In genomic region chr19:45781282-45782161, GRCh38 we compare ENCODE assay signal across 9 cellular contexts. TPM values are rescaled to one million over a fixed set of nuclear protein-coding genes. Genes with fewer than 3 reads are reported as not detected.
DNase-seq lines count a peak whose midpoint lies in the region; ATAC-seq, FAIRE-seq and TF ChIP-seq lines count a peak whose summit lies in the region.
"Had no signal": no experiment of that assay in that cellular context is flagged by ENCODE, and none has a peak within 500 bp of the region (broad histone marks: within the 10 kb centered on the region; RNA-seq: fewer than 3 reads in every experiment).

No MANE protein-coding gene starts in this region.

- no peaks in the 10 kb centered on the region; a peak in 1 of 5 replicates for H3K27me3 ChIP-seq in HepG2 (ENCODE audit: control insufficient read depth in 1 of 2, insufficient read depth in 2 of 2, low read length in 2 of 2)

- peak overlapping the region; percentile 61 for H3K4me3 ChIP-seq in WI38 (ENCODE audit: low read depth, low read length)
- peak overlapping the region in 2 of 3 experiments; percentile 11 to 61; a peak in 2 of 6 replicates for H3K4me3 ChIP-seq in HepG2 (replicated peaks in 1 of 3; ENCODE audit: insufficient read depth in 1 of 3, low read depth in 2 of 3, low read length in 3 of 3)

- DNase-seq in NCI-H748 (lab: John Stamatoyannopoulos, UW; ENCODE audit: unreplicated experiment) (peak; percentile 73), NCI-H748 treated with DMSO at 0.1 percent for 48 hours (lab: John Stamatoyannopoulos, UW) (no peak), HepG2 (ENCODE audit: low spot score) (no peak)

- ATAC-seq in HepG2: peak; percentile 52
- ATAC-seq in HG03521 (IDR thresholded peaks at IDR 0.05; ENCODE audit: unreplicated experiment): no peak
- ATAC-seq in GM21825 (IDR thresholded peaks at IDR 0.05; ENCODE audit: unreplicated experiment): no peak
- ATAC-seq in HG03520 (IDR thresholded peaks at IDR 0.05; ENCODE audit: unreplicated experiment): no peak
- no peak for ATAC-seq in HG03378 (IDR thresholded peaks at IDR 0.05; ENCODE audit: unreplicated experiment)

- no peaks in the 10 kb centered on the region for H3K79me2 ChIP-seq in HepG2 (ENCODE audit: insufficient read depth, low read length)

- peaks cover 4% of the 10 kb centered on the region; the same call in 1 of the 2 replicates for H4K20me1 ChIP-seq in HepG2 (ENCODE audit: insufficient read depth, low read length)

- in situ Hi-C loops in HepG2 (cut with HindIII; ENCODE audit: extremely low pct_ligation_motif_present, low pct_unique_long_range_greater_than_20kb): no loop called here

- H3K27ac ChIP-seq in HepG2 (ENCODE audit: extremely low read length, insufficient read depth, low read length): no peak overlapping the region

- no peak for TF ChIP-seq POLR2A in HepG2 (IDR thresholded peaks at IDR 0.05; ENCODE audit: insufficient read depth in 1 of 2, low read depth in 2 of 2, low read length in 2 of 2)

- peaks cover 35% of the 10 kb centered on the region for H3K4me1 ChIP-seq in HepG2 (ENCODE audit: insufficient read depth, low read length)

- POLR2A ChIA-PET in HepG2 (lab: Yijun Ruan, JAX): interaction anchor here (0.9 to 4.7 kb wide), 4 partner anchors 9 to 104 kb away, joined by 3 to 53 read pairs (median 4); partner anchors contain the start of genes IRF2BP1 and SIX5

- H3K9me3 ChIP-seq in HepG2 (ENCODE audit: low read length): no peaks in the 10 kb centered on the region

- FAIRE-seq in HepG2 (lab: Jason Lieb, UNC): no peak
- FAIRE-seq: A204.1 had no signal

- WGBS in HepG2 (ENCODE audit: low lambda C conversion rate): 24% methylated on average over 10 of the region's 17 CpGs

- no TSS peak for BruUV-seq in HepG2 (replicated peaks; lab: Mats Ljungman, UMichigan)

- intact Hi-C loops in HepG2 (cut with micrococcal nuclease; ENCODE audit: unreplicated experiment): no loop called here

- CTCF ChIA-PET in HepG2 (lab: Yijun Ruan, JAX; ENCODE audit: low intra/inter-chr PET ratio, low total read pairs): no interaction called here

- peak overlapping the region; percentile 66 for H3K4me2 ChIP-seq in HepG2 (ENCODE audit: low read depth, low read length)

- no peak overlapping the region for H2AFZ ChIP-seq in HepG2 (ENCODE audit: low read length)

- no peak for TF ChIP-seq EP300 in HepG2 (IDR thresholded peaks at IDR 0.05; ENCODE audit: low read depth in 2 of 2, low read length in 2 of 2)
- TF ChIP-seq EP300 in HepG2 (CRISPR knock-in tag; IDR thresholded peaks at IDR 0.05; ENCODE audit: borderline replicate concordance): no peak

- TF ChIP-seq RAD21 in HepG2 (CRISPR knock-in tag; IDR thresholded peaks at IDR 0.05): no peak

- TF ChIP-seq CTCF in WI38 (IDR thresholded peaks at IDR 0.05; ENCODE audit: low read depth, low read length) (no peak), HepG2 (CRISPR knock-in tag; IDR thresholded peaks at IDR 0.05) (0 out of 2 replicates have a peak, but pooled peaks have one; percentile 5)

- no peak overlapping the region for H3K9ac ChIP-seq in HepG2 (ENCODE audit: insufficient read depth, low read depth, low read length)

- H3K36me3 ChIP-seq in HepG2 (replicated peaks in 1 of 2; ENCODE audit: control insufficient read depth in 1 of 2, insufficient read depth in 2 of 2, low read length in 2 of 2): peaks cover 3 to 4% of the 10 kb centered on the region in 2 experiments; a peak in 2 of 5 replicates

RNA-seq across cellular contexts. Expression of gene DMPK, which starts 0.8 kb away (rescaled TPM):
- total RNA-seq in HepG2 (2016; rRNA removed; fragmentation: Illumina TruSeq; extraction: Trizol): 1.7 and 5.3 TPM in 2 replicates
- total RNA-seq in HepG2 (2016; cell fraction: cytosol; rRNA removed; fragmentation: Illumina TruSeq; extraction: Trizol; ENCODE audit: low read depth): 1.1 and 1.9 TPM in 2 replicates
- total RNA-seq in HepG2 (2016; cell fraction: insoluble cytoplasmic fraction; rRNA removed; fragmentation: Illumina TruSeq; extraction: Trizol): 1.5 and 4.2 TPM in 2 replicates
- total RNA-seq in HepG2 (2016; cell fraction: membrane; rRNA removed; fragmentation: Illumina TruSeq; extraction: Trizol): 2.2 and 2.7 TPM in 2 replicates
- total RNA-seq in HepG2 (2016; cell fraction: nucleus; rRNA removed; fragmentation: Illumina TruSeq; extraction: Trizol): 6.7 and 7.2 TPM in 2 replicates
- 8.8 and 12.5 TPM in 2 replicates for polyA plus RNA-seq in HepG2 (2011; rRNA removed)
- 4.4 and 5.8 TPM in 2 replicates for polyA plus RNA-seq in HepG2 (2011; cell fraction: cytosol; rRNA removed)
- polyA plus RNA-seq in HepG2 (2011; cell fraction: nucleus; rRNA removed): 119 and 127 TPM in 2 replicates
- 8.6 and 13.1 TPM in 2 replicates for polyA plus RNA-seq in HepG2 (2012)
- 0.84 and 0.86 TPM in 2 replicates for polyA plus RNA-seq in HepG2 (2016; cell fraction: cytosol; fragmentation: Illumina TruSeq; extraction: Trizol; ENCODE audit: low read depth)
- polyA plus RNA-seq in HepG2 (2016; cell fraction: insoluble cytoplasmic fraction; fragmentation: Illumina TruSeq; extraction: Trizol; ENCODE audit: low read depth): 3.2 and 3.6 TPM in 2 replicates
- 1.6 and 1.8 TPM in 2 replicates for polyA plus RNA-seq in HepG2 (2016; cell fraction: membrane; fragmentation: Illumina TruSeq; extraction: Trizol; ENCODE audit: low read depth)
- 25.3 and 34.4 TPM in 2 replicates for polyA plus RNA-seq in HepG2 (2016; cell fraction: nucleus; fragmentation: Illumina TruSeq; extraction: Trizol; ENCODE audit: insufficient read depth, low read depth)
- polyA minus RNA-seq in HepG2 (2011; rRNA and poly(A)+ RNA removed; ENCODE audit: low replicate concordance): 6.3 and 12.8 TPM in 2 replicates
- polyA minus RNA-seq in HepG2 (2011; cell fraction: cytosol; rRNA and poly(A)+ RNA removed): 2.5 and 4.2 TPM in 2 replicates
- 11.6 and 14.0 TPM in 2 replicates for polyA minus RNA-seq in HepG2 (2011; cell fraction: nucleus; rRNA and poly(A)+ RNA removed)

RNA-seq across cellular contexts. Expression of gene DMWD, which starts 11.1 kb away (rescaled TPM):
- total RNA-seq in HepG2 (2016; rRNA removed; fragmentation: Illumina TruSeq; extraction: Trizol): 11.0 and 14.9 TPM in 2 replicates
- 22.5 and 32.3 TPM in 2 replicates for total RNA-seq in HepG2 (2016; cell fraction: cytosol; rRNA removed; fragmentation: Illumina TruSeq; extraction: Trizol; ENCODE audit: low read depth)
- total RNA-seq in HepG2 (2016; cell fraction: insoluble cytoplasmic fraction; rRNA removed; fragmentation: Illumina TruSeq; extraction: Trizol): 9.3 and 16.3 TPM in 2 replicates
- 40.0 and 43.7 TPM in 2 replicates for total RNA-seq in HepG2 (2016; cell fraction: membrane; rRNA removed; fragmentation: Illumina TruSeq; extraction: Trizol)
- 11.1 and 14.4 TPM in 2 replicates for total RNA-seq in HepG2 (2016; cell fraction: nucleus; rRNA removed; fragmentation: Illumina TruSeq; extraction: Trizol)
- polyA plus RNA-seq in HepG2 (2011; rRNA removed): 10.3 and 12.4 TPM in 2 replicates
- polyA plus RNA-seq in HepG2 (2011; cell fraction: cytosol; rRNA removed): 6.3 and 9.0 TPM in 2 replicates
- polyA plus RNA-seq in HepG2 (2011; cell fraction: nucleus; rRNA removed): 44.3 and 58.8 TPM in 2 replicates
- polyA plus RNA-seq in HepG2 (2012): 8.3 and 9.5 TPM in 2 replicates
- 34.5 and 34.9 TPM in 2 replicates for polyA plus RNA-seq in HepG2 (2016; cell fraction: cytosol; fragmentation: Illumina TruSeq; extraction: Trizol; ENCODE audit: low read depth)
- polyA plus RNA-seq in HepG2 (2016; cell fraction: insoluble cytoplasmic fraction; fragmentation: Illumina TruSeq; extraction: Trizol; ENCODE audit: low read depth): 9.9 and 14.4 TPM in 2 replicates
- polyA plus RNA-seq in HepG2 (2016; cell fraction: membrane; fragmentation: Illumina TruSeq; extraction: Trizol; ENCODE audit: low read depth): 36.7 and 38.5 TPM in 2 replicates
- 22.1 and 22.4 TPM in 2 replicates for polyA plus RNA-seq in HepG2 (2016; cell fraction: nucleus; fragmentation: Illumina TruSeq; extraction: Trizol; ENCODE audit: insufficient read depth, low read depth)
- polyA minus RNA-seq in HepG2 (2011; rRNA and poly(A)+ RNA removed; ENCODE audit: low replicate concordance): 29.8 and 32.2 TPM in 2 replicates
- polyA minus RNA-seq in HepG2 (2011; cell fraction: cytosol; rRNA and poly(A)+ RNA removed): 10.3 and 11.4 TPM in 2 replicates
- 33.9 and 38.2 TPM in 2 replicates for polyA minus RNA-seq in HepG2 (2011; cell fraction: nucleus; rRNA and poly(A)+ RNA removed)

RNA-seq across cellular contexts. Expression of gene SIX5, which starts 12.5 kb away (rescaled TPM):
- total RNA-seq in HepG2 (2016; rRNA removed; fragmentation: Illumina TruSeq; extraction: Trizol): 8.2 and 10.5 TPM in 2 replicates
- 1.3 and 1.5 TPM in 2 replicates for total RNA-seq in HepG2 (2016; cell fraction: cytosol; rRNA removed; fragmentation: Illumina TruSeq; extraction: Trizol; ENCODE audit: low read depth)
- 7.3 and 10.6 TPM in 2 replicates for total RNA-seq in HepG2 (2016; cell fraction: insoluble cytoplasmic fraction; rRNA removed; fragmentation: Illumina TruSeq; extraction: Trizol)
- total RNA-seq in HepG2 (2016; cell fraction: membrane; rRNA removed; fragmentation: Illumina TruSeq; extraction: Trizol): 4.0 and 4.6 TPM in 2 replicates
- 6.6 and 7.6 TPM in 2 replicates for total RNA-seq in HepG2 (2016; cell fraction: nucleus; rRNA removed; fragmentation: Illumina TruSeq; extraction: Trizol)
- polyA plus RNA-seq in HepG2 (2011; rRNA removed): 7.7 and 8.8 TPM in 2 replicates
- 3.7 and 8.8 TPM in 2 replicates for polyA plus RNA-seq in HepG2 (2011; cell fraction: cytosol; rRNA removed)
- 42.0 and 54.7 TPM in 2 replicates for polyA plus RNA-seq in HepG2 (2011; cell fraction: nucleus; rRNA removed)
- 3.5 and 3.6 TPM in 2 replicates for polyA plus RNA-seq in HepG2 (2012)
- polyA plus RNA-seq in HepG2 (2016; cell fraction: cytosol; fragmentation: Illumina TruSeq; extraction: Trizol; ENCODE audit: low read depth): 1.6 and 2.0 TPM in 2 replicates
- polyA plus RNA-seq in HepG2 (2016; cell fraction: insoluble cytoplasmic fraction; fragmentation: Illumina TruSeq; extraction: Trizol; ENCODE audit: low read depth): 12.0 and 14.3 TPM in 2 replicates
- 3.6 and 4.7 TPM in 2 replicates for polyA plus RNA-seq in HepG2 (2016; cell fraction: membrane; fragmentation: Illumina TruSeq; extraction: Trizol; ENCODE audit: low read depth)
- polyA plus RNA-seq in HepG2 (2016; cell fraction: nucleus; fragmentation: Illumina TruSeq; extraction: Trizol; ENCODE audit: insufficient read depth, low read depth): 20.0 and 20.3 TPM in 2 replicates
- polyA minus RNA-seq in HepG2 (2011; rRNA and poly(A)+ RNA removed; ENCODE audit: low replicate concordance): 6.7 and 12.9 TPM in 2 replicates
- 6.0 and 6.6 TPM in 2 replicates for polyA minus RNA-seq in HepG2 (2011; cell fraction: cytosol; rRNA and poly(A)+ RNA removed)
- 8.2 and 8.5 TPM in 2 replicates for polyA minus RNA-seq in HepG2 (2011; cell fraction: nucleus; rRNA and poly(A)+ RNA removed)

RNA-seq across cellular contexts. Expression of gene RSPH6A, which starts 33.6 kb away (rescaled TPM):
- 0.07 TPM in 1 of 2 replicates, not detected in the other for total RNA-seq in HepG2 (2016; rRNA removed; fragmentation: Illumina TruSeq; extraction: Trizol)
- total RNA-seq in HepG2 (2016; cell fraction: cytosol; rRNA removed; fragmentation: Illumina TruSeq; extraction: Trizol; ENCODE audit: low read depth): not detected in 2 replicates
- total RNA-seq in HepG2 (2016; cell fraction: insoluble cytoplasmic fraction; rRNA removed; fragmentation: Illumina TruSeq; extraction: Trizol): 0.11 TPM in 1 of 2 replicates, not detected in the other
- total RNA-seq in HepG2 (2016; cell fraction: membrane; rRNA removed; fragmentation: Illumina TruSeq; extraction: Trizol): not detected in 2 replicates
- total RNA-seq in HepG2 (2016; cell fraction: nucleus; rRNA removed; fragmentation: Illumina TruSeq; extraction: Trizol): 0.31 TPM in 1 of 2 replicates, not detected in the other
- 0.03 TPM in 1 of 2 replicates, not detected in the other for polyA plus RNA-seq in HepG2 (2011; rRNA removed)
- not detected in 2 replicates for polyA plus RNA-seq in HepG2 (2011; cell fraction: cytosol; rRNA removed)
- 0.45 and 0.59 TPM in 2 replicates for polyA plus RNA-seq in HepG2 (2011; cell fraction: nucleus; rRNA removed)
- not detected in 2 replicates for polyA plus RNA-seq in HepG2 (2012)
- polyA plus RNA-seq in HepG2 (2016; cell fraction: cytosol; fragmentation: Illumina TruSeq; extraction: Trizol; ENCODE audit: low read depth): not detected in 2 replicates
- polyA plus RNA-seq in HepG2 (2016; cell fraction: insoluble cytoplasmic fraction; fragmentation: Illumina TruSeq; extraction: Trizol; ENCODE audit: low read depth): not detected in 2 replicates
- not detected in 2 replicates for polyA plus RNA-seq in HepG2 (2016; cell fraction: membrane; fragmentation: Illumina TruSeq; extraction: Trizol; ENCODE audit: low read depth)
- not detected in 2 replicates for polyA plus RNA-seq in HepG2 (2016; cell fraction: nucleus; fragmentation: Illumina TruSeq; extraction: Trizol; ENCODE audit: insufficient read depth, low read depth)
- polyA minus RNA-seq in HepG2 (2011; rRNA and poly(A)+ RNA removed; ENCODE audit: low replicate concordance): 0.26 and 0.50 TPM in 2 replicates
- polyA minus RNA-seq in HepG2 (2011; cell fraction: cytosol; rRNA and poly(A)+ RNA removed): not detected in 2 replicates
- 0.26 and 0.99 TPM in 2 replicates for polyA minus RNA-seq in HepG2 (2011; cell fraction: nucleus; rRNA and poly(A)+ RNA removed)

RNA-seq across cellular contexts. Expression of gene MEIOSIN, which starts 48.3 kb away (rescaled TPM):
- total RNA-seq in HepG2 (2016; rRNA removed; fragmentation: Illumina TruSeq; extraction: Trizol): not detected in 2 replicates
- not detected in 2 replicates for total RNA-seq in HepG2 (2016; cell fraction: cytosol; rRNA removed; fragmentation: Illumina TruSeq; extraction: Trizol; ENCODE audit: low read depth)
- not detected in 2 replicates for total RNA-seq in HepG2 (2016; cell fraction: insoluble cytoplasmic fraction; rRNA removed; fragmentation: Illumina TruSeq; extraction: Trizol)
- total RNA-seq in HepG2 (2016; cell fraction: membrane; rRNA removed; fragmentation: Illumina TruSeq; extraction: Trizol): not detected in 2 replicates
- not detected in 2 replicates for total RNA-seq in HepG2 (2016; cell fraction: nucleus; rRNA removed; fragmentation: Illumina TruSeq; extraction: Trizol)
- not detected in 2 replicates for polyA plus RNA-seq in HepG2 (2011; rRNA removed)
- polyA plus RNA-seq in HepG2 (2011; cell fraction: cytosol; rRNA removed): 0.03 TPM in 2 replicates
- 0.10 TPM in 2 replicates for polyA plus RNA-seq in HepG2 (2011; cell fraction: nucleus; rRNA removed)
- 0.07 TPM in 1 of 2 replicates, not detected in the other for polyA plus RNA-seq in HepG2 (2012)
- not detected in 2 replicates for polyA plus RNA-seq in HepG2 (2016; cell fraction: cytosol; fragmentation: Illumina TruSeq; extraction: Trizol; ENCODE audit: low read depth)
- not detected in 2 replicates for polyA plus RNA-seq in HepG2 (2016; cell fraction: insoluble cytoplasmic fraction; fragmentation: Illumina TruSeq; extraction: Trizol; ENCODE audit: low read depth)
- polyA plus RNA-seq in HepG2 (2016; cell fraction: membrane; fragmentation: Illumina TruSeq; extraction: Trizol; ENCODE audit: low read depth): not detected in 2 replicates
- not detected in 2 replicates for polyA plus RNA-seq in HepG2 (2016; cell fraction: nucleus; fragmentation: Illumina TruSeq; extraction: Trizol; ENCODE audit: insufficient read depth, low read depth)
- polyA minus RNA-seq in HepG2 (2011; rRNA and poly(A)+ RNA removed; ENCODE audit: low replicate concordance): 0.09 TPM in 1 of 2 replicates, not detected in the other
- polyA minus RNA-seq in HepG2 (2011; cell fraction: cytosol; rRNA and poly(A)+ RNA removed): not detected in 2 replicates
- not detected in 2 replicates for polyA minus RNA-seq in HepG2 (2011; cell fraction: nucleus; rRNA and poly(A)+ RNA removed)
